15 cellular contexts compared by ENCODE assay signal in genomic region chr21:14952916-14953315, GRCh38.
"Had no signal": no experiment of that assay in that cellular context is flagged by ENCODE, and none has a peak within 500 bp of the region (broad histone marks: within the 10 kb centered on the region; RNA-seq: fewer than 3 reads in every experiment).

No MANE protein-coding gene starts in this region.

- H3K4me3 Mint-ChIP-seq: T-helper 2 cell treated with Interferon-gamma antibody and Interleukin-4, amounts not matched to agents 5 μg/mL and 100 μg/mL, for 36 hours had no signal

- H3K27ac Mint-ChIP-seq: T-helper 2 cell treated with Interferon-gamma antibody and Interleukin-4, amounts not matched to agents 5 μg/mL and 100 μg/mL, for 36 hours had no signal

- H3K4me1 ChIP-seq: ascending aorta, colonic mucosa, esophagus squamous epithelium, psoas muscle, right lobe of liver, upper lobe of left lung had no signal

- DNase-seq: activated CD4-positive, alpha-beta T cell treated with anti-CD3 and anti-CD28 coated beads, Interleukin-2, amount 50 U/mL, for 1 hour; activated CD4-positive, CD25-positive, alpha-beta regulatory T cell; activated naive CD4-positive, alpha-beta T cell; colonic mucosa; esophagus squamous epithelium; heart left ventricle; midbrain; psoas muscle; right lobe of liver; stimulated activated naive CD8-positive, alpha-beta T cell treated with anti-CD3 and anti-CD28 coated beads, Interleukin-15, Interleukin-2, amounts not matched to agents 100 U/mL and 50 U/mL, for 24 hours; upper lobe of left lung had no signal

- H3K9me3 ChIP-seq: ascending aorta, colonic mucosa, right lobe of liver had no signal

- H3K4me3 ChIP-seq: ascending aorta, colonic mucosa, esophagus squamous epithelium, heart left ventricle, lung, psoas muscle, right lobe of liver, upper lobe of left lung had no signal

- H3K27me3 ChIP-seq: ascending aorta, colonic mucosa, esophagus squamous epithelium, heart left ventricle, right lobe of liver, upper lobe of left lung had no signal

- H3K27ac ChIP-seq: ascending aorta, colonic mucosa, esophagus squamous epithelium, heart left ventricle, psoas muscle, right lobe of liver, upper lobe of left lung had no signal

- FAIRE-seq: frontal cortex had no signal

- H3K36me3 ChIP-seq: ascending aorta, colonic mucosa, esophagus squamous epithelium, heart left ventricle, right lobe of liver, upper lobe of left lung had no signal

- H3K9me3 Mint-ChIP-seq: T-helper 2 cell treated with Interferon-gamma antibody and Interleukin-4, amounts not matched to agents 5 μg/mL and 100 μg/mL, for 36 hours had no signal
